7 cellular contexts compared by ENCODE assay signal in the genomic region with DNA sequence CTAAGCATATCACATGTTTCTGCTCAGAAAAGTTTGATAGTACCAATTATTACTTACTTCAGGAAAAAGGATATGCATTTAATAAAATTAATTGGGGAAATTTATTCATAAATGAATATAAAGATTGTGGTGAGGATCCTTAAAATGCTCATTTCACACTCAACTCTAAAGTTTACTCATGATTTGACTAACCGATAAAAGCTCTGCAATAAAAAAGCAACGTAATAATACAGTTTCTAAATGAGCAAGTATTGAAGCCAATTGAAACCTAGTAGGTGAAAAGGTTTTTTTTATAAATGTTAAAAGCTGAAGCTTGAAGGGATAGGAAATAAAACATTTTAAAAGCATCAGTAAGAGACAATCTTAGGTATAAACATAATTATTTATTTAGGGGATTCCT.
"Had no signal": no experiment of that assay in that cellular context is flagged by ENCODE, and none has a peak within 500 bp of the region (broad histone marks: within the 10 kb centered on the region; RNA-seq: fewer than 3 reads in every experiment).

No MANE protein-coding gene starts in this region.

- FAIRE-seq: G401.6, GM12891, GM12892, GM18507, GM19239 had no signal

- DNase-seq: GDM1, GF-D8 had no signal
